In genomic region chr22:18078329-18079041, GRCh38 we compare ENCODE assay signal across 7 cellular contexts. TPM values are rescaled to one million over a fixed set of nuclear protein-coding genes. Genes with fewer than 3 reads are reported as not detected.
DNase-seq lines count a peak whose midpoint lies in the region; ATAC-seq lines count a peak whose summit lies in the region.

No MANE protein-coding gene starts in this region.

- H3K27ac ChIP-seq in SJCRH30: peak overlapping the region; percentile 54

- H3K27me3 ChIP-seq in SJCRH30: no peaks in the 10 kb centered on the region

- DNase-seq in SJCRH30: peak in 1 of 2 experiments; percentile 28
- peak; percentile 53 for DNase-seq in astrocyte of the hippocampus (ENCODE audit: low read depth, low spot score)
- DNase-seq in iPS-NIHi7 (ENCODE audit: extremely low spot score): peak; percentile 36
- DNase-seq in stimulated activated CD4-positive, alpha-beta T cell treated with anti-CD3 and anti-CD28 coated beads, Interleukin-2, amount 100 ng/mL, for 48 hours: peak; percentile 36 to 42

- H3K36me3 ChIP-seq in SJCRH30: peaks cover 14% of the 10 kb centered on the region

- peak; percentile 21 for ATAC-seq in GM18498 (IDR thresholded peaks at IDR 0.05; ENCODE audit: unreplicated experiment)
- ATAC-seq in HG02981 (IDR thresholded peaks at IDR 0.05; ENCODE audit: unreplicated experiment): peak; percentile 13
- no peak for ATAC-seq in GM18520 (IDR thresholded peaks at IDR 0.05; ENCODE audit: unreplicated experiment)

- H3K9me3 ChIP-seq in SJCRH30 (replicated peaks): no peaks in the 10 kb centered on the region

- peak overlapping the region; percentile 95 for H3K4me3 ChIP-seq in SJCRH30

- peaks cover 8% of the 10 kb centered on the region for H3K4me1 ChIP-seq in SJCRH30

RNA-seq across cellular contexts. Expression of gene PEX26, which starts 0.7 kb away (rescaled TPM):
- total RNA-seq in SJCRH30 (2014; rRNA removed; shearing (Covaris generic)): 14.4 and 16.4 TPM in 2 replicates

RNA-seq across cellular contexts. Expression of gene TUBA8, which starts 32.1 kb away (rescaled TPM):
- 0.89 TPM in 1 of 2 replicates, not detected in the other for total RNA-seq in SJCRH30 (2014; rRNA removed; shearing (Covaris generic))

RNA-seq across cellular contexts. Expression of gene MICAL3, which starts 54.1 kb away (rescaled TPM):
- 21.9 and 26.1 TPM in 2 replicates for total RNA-seq in SJCRH30 (2014; rRNA removed; shearing (Covaris generic))
